ENCODE assay signal across 8 cellular contexts in the genomic region with DNA sequence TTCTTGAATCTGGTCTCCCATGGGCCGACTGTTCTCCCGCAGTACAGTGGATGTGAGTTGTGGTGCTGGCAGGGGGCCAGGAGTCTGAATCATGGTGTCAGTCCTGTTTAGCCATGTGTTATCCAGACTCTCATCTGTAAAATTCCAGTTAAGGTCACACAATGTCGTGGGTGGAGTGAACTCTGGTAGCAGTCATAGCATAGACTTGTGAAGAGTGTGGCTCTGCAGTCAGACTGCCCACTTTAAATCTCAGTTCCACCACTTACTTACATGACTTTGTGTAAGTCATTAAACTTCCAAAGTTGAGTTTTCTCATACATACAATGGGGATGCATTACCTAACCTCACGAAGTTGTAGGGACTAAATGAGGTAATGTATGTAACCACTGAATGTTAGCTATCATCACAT.
DNase-seq lines count a peak whose midpoint lies in the region; TF ChIP-seq lines count a peak whose summit lies in the region.

No MANE protein-coding gene starts in this region.

- TF ChIP-seq EP300 in transverse colon (IDR thresholded peaks at IDR 0.05; ENCODE audit: low read depth) = no peak

- no peak overlapping the region for H3K27ac ChIP-seq in A673 (ENCODE audit: low read depth, low read length, poor library complexity, severe bottlenecking)
- H3K27ac ChIP-seq in transverse colon = peak overlapping the region; percentile 51 to 77 (median 70)
- H3K27ac ChIP-seq in CD8-positive, alpha-beta memory T cell (ENCODE audit: low read depth, low read length) = no peak overlapping the region

- H3K27ac Mint-ChIP-seq in CD8-positive, alpha-beta memory T cell = peak overlapping the region in 3 of 8 donors; percentile 24 to 79 (median 76)

- 37% methylated on average over 4 of the region's 4 CpGs; no CpG with 5 or more reads in 1 of the 2 donors for WGBS in transverse colon (ENCODE audit: low coverage in 1 of 2), 2 donors

- H3K9me3 Mint-ChIP-seq in CD8-positive, alpha-beta memory T cell = no peaks in the 10 kb centered on the region

- POLR2A ChIA-PET in A673 (lab: Charles Lee; ENCODE audit: low non-redundant PET) = no interaction called here
- POLR2A ChIA-PET in CD8-positive, alpha-beta memory T cell (lab: Charles Lee) = no interaction called here
- POLR2A ChIA-PET in GM10248 (lab: Yijun Ruan, JAX) = no interaction called here

- no peak for TF ChIP-seq POLR2A in transverse colon (IDR thresholded peaks at IDR 0.05)

- no peaks in the 10 kb centered on the region for H3K27me3 Mint-ChIP-seq in CD8-positive, alpha-beta memory T cell

- no peak overlapping the region for H3K4me3 Mint-ChIP-seq in CD8-positive, alpha-beta memory T cell

- H3K4me3 ChIP-seq in A673 (ENCODE audit: low read depth, low read length, poor library complexity, severe bottlenecking) (no peak overlapping the region), astrocyte of the cerebellum (ENCODE audit: low read depth, low read length) (no peak overlapping the region), transverse colon (no peak overlapping the region)
- no peak overlapping the region for H3K4me3 ChIP-seq in CD8-positive, alpha-beta memory T cell (ENCODE audit: low read length)

- H3K36me3 ChIP-seq in A673 (ENCODE audit: insufficient read depth, low read length, poor library complexity, severe bottlenecking) = no peaks in the 10 kb centered on the region
- peaks cover 0 to 22% (median 0%) of the 10 kb centered on the region in 4 donors for H3K36me3 ChIP-seq in transverse colon
- H3K36me3 ChIP-seq in CD8-positive, alpha-beta memory T cell (ENCODE audit: insufficient read depth, low read length) = peaks cover 8% of the 10 kb centered on the region

- BruUV-seq in A673 (replicated peaks; lab: Mats Ljungman, UMichigan) = no TSS peak

- intact Hi-C loops in A673 (cut with micrococcal nuclease; ENCODE audit: unreplicated experiment) = loop anchor here (10.0 kb wide), 1 partner anchor 269 kb away; no protein-coding TSS in a partner anchor
- intact Hi-C loops in transverse colon (cut with DNase I; ENCODE audit: low total_unique reads) = no loop called here

- H3K9me3 ChIP-seq in A673 (ENCODE audit: low read depth, low read length, poor library complexity, severe bottlenecking) (no peaks in the 10 kb centered on the region), transverse colon (no peaks in the 10 kb centered on the region)
- H3K9me3 ChIP-seq in CD8-positive, alpha-beta memory T cell (ENCODE audit: low read length) = no peaks in the 10 kb centered on the region

- no peaks in the 10 kb centered on the region for H3K27me3 ChIP-seq in A673 (replicated peaks; ENCODE audit: insufficient read depth, low read depth, low read length, poor library complexity)
- H3K27me3 ChIP-seq in transverse colon = no peaks in the 10 kb centered on the region
- no peaks in the 10 kb centered on the region for H3K27me3 ChIP-seq in CD8-positive, alpha-beta memory T cell (ENCODE audit: insufficient read depth, low read length, poor library complexity, severe bottlenecking)

- no peak for TF ChIP-seq CTCF in A673 (conservative IDR thresholded peaks at IDR 0.05; ENCODE audit: low read depth, low read length)
- no peak for TF ChIP-seq CTCF in astrocyte of the cerebellum (IDR thresholded peaks at IDR 0.05; ENCODE audit: low read depth, low read length, missing control alignments)
- TF ChIP-seq CTCF in transverse colon (IDR thresholded peaks at IDR 0.05) = no peak
- no peak for TF ChIP-seq CTCF in GM10248 (IDR thresholded peaks at IDR 0.05; ENCODE audit: control extremely low read depth, extremely low read depth, low read depth, missing control alignments)

- peaks cover 7 to 73% (median 15%) of the 10 kb centered on the region in 3 donors for H3K36me3 Mint-ChIP-seq in CD8-positive, alpha-beta memory T cell

- peak; percentile 50 for DNase-seq in A673 (ENCODE audit: low spot score)
- peak; percentile 76 for DNase-seq in HS-5 (ENCODE audit: low read depth)
- peak; percentile 73 for DNase-seq in astrocyte of the cerebellum (ENCODE audit: low read depth)
- DNase-seq in kidney glomerular epithelial cell (lab: John Stamatoyannopoulos, UW) = peak; percentile 84
- peak; percentile 91 for DNase-seq in transverse colon
- DNase-seq in CD8-positive, alpha-beta memory T cell = no peak
- DNase-seq in NOMO-1 (lab: John Stamatoyannopoulos, UW; ENCODE audit: unreplicated experiment in 2 of 2) = no peak
- DNase-seq in GM10248 (ENCODE audit: extremely low spot score) = no peak

- in situ Hi-C loops in astrocyte of the cerebellum (cut with HindIII; ENCODE audit: low sequenced_read_pairs) = no loop called here
- in situ Hi-C loops in transverse colon (cut with MboI; ENCODE audit: low pct_ligation_motif_present in 1 of 4, low pct_unique_long_range_greater_than_20kb in 1 of 4, low sequenced_read_pairs in 3 of 4) = no loop called here

- CTCF ChIA-PET in A673 (lab: Charles Lee) = no interaction called here
- CTCF ChIA-PET in CD8-positive, alpha-beta memory T cell (lab: Charles Lee) = no interaction called here
- CTCF ChIA-PET in GM10248 (lab: Yijun Ruan, JAX) = interaction anchor here (1.0 to 1.2 kb wide), 2 partner anchors 8 to 16 kb away, joined by 3 read pairs; no protein-coding TSS in a partner anchor

- H3K4me1 Mint-ChIP-seq in CD8-positive, alpha-beta memory T cell = no peaks in the 10 kb centered on the region

- peaks cover 6% of the 10 kb centered on the region for H3K4me1 ChIP-seq in A673 (ENCODE audit: insufficient read depth, low read length, poor library complexity, severe bottlenecking)
- H3K4me1 ChIP-seq in transverse colon = peaks cover 7 to 26% (median 15%) of the 10 kb centered on the region in 4 donors
- no peaks in the 10 kb centered on the region for H3K4me1 ChIP-seq in CD8-positive, alpha-beta memory T cell (ENCODE audit: insufficient read depth, low read length)

Comparison
In these comparisons a context has a peak if more than half of its experiments do, and no peak if none do; other contexts are left out.
1. DNase-seq: peak in A673 (single experiment), HS-5 (single experiment), astrocyte of the cerebellum (single experiment), kidney glomerular epithelial cell (single experiment) and transverse colon (single experiment); none in CD8-positive, alpha-beta memory T cell (0 of 5), NOMO-1 (0 of 2) and GM10248 (single experiment).
2. H3K27ac ChIP-seq: peak in transverse colon (4 of 4); none in A673 (single experiment) and CD8-positive, alpha-beta memory T cell (single experiment).